32 cellular contexts compared by ENCODE assay signal in genomic region chr12:48220701-48221100, GRCh38. TPM values are rescaled to one million over a fixed set of nuclear protein-coding genes. Genes with fewer than 3 reads are reported as not detected.
"Had no signal": no experiment of that assay in that cellular context is flagged by ENCODE, and none has a peak within 500 bp of the region (broad histone marks: within the 10 kb centered on the region; RNA-seq: fewer than 3 reads in every experiment).

No MANE protein-coding gene starts in this region.

- DNase-seq: stimulated activated CD4-positive, alpha-beta T cell treated with anti-CD3 and anti-CD28 coated beads, Interleukin-2, amount 100 ng/mL, for 48 hours; stimulated activated CD4-positive, alpha-beta T cell treated with anti-CD3 and anti-CD28 coated beads, Interleukin-4, amount 100 ng/mL, for 1 hour; stimulated activated CD4-positive, alpha-beta T cell treated with anti-CD3 and anti-CD28 coated beads, Interleukin-4, amount 100 ng/mL, for 24 hours; stimulated activated CD4-positive, alpha-beta T cell treated with anti-CD3 and anti-CD28 coated beads, Interleukin-4, amount 100 ng/mL, for 4 hours; stimulated activated CD8-positive, alpha-beta memory T cell treated with anti-CD3 and anti-CD28 coated beads, Interleukin-4, amount 100 ng/mL, for 48 hours; stimulated activated naive B cell treated with anti-CD40 and anti-IgM and Interleukin-4, amounts not matched to agents 10 μg/mL and 1 μg/mL and 100 μg/mL, for 72 hours; stimulated activated naive CD4-positive, alpha-beta T cell; stimulated activated naive CD4-positive, alpha-beta T cell treated with Interleukin-2 at 50 U/mL for 16 hours; stimulated activated naive CD8-positive, alpha-beta T cell treated with anti-CD3 and anti-CD28 coated beads, Interleukin-15, amount 100 ng/mL, for 72 hours; stimulated activated naive CD8-positive, alpha-beta T cell treated with anti-CD3 and anti-CD28 coated beads, Interleukin-15, Interleukin-2, amounts not matched to agents 100 U/mL and 50 U/mL, for 24 hours; stomach; substantia nigra; testis; thyroid gland; tibial artery; transverse colon; upper lobe of right lung; uterus had no signal

- H3K27me3 Mint-ChIP-seq: stimulated activated naive CD8-positive, alpha-beta T cell treated with anti-CD3 and anti-CD28 coated beads, Interleukin-15, amount 100 ng/mL, for 72 hours; type B pancreatic cell had no signal

- FAIRE-seq: urothelium cell line had no signal

- H3K4me1 Mint-ChIP-seq: stimulated activated effector memory CD8-positive, alpha-beta T cell treated with anti-CD3 and anti-CD28 coated beads, Interleukin-12 subunit alpha, Interleukin-12 subunit beta, amount 100 ng/mL, for 72 hours; stimulated activated memory B cell treated with anti-CD40 and anti-IgM and Interleukin-4, amounts not matched to agents 10 μg/mL and 1 μg/mL and 100 μg/mL, for 72 hours; stimulated activated naive B cell treated with anti-CD40 and anti-IgM and Interleukin-4, amounts not matched to agents 10 μg/mL and 1 μg/mL and 100 μg/mL, for 72 hours; stimulated activated naive CD8-positive, alpha-beta T cell treated with anti-CD3 and anti-CD28 coated beads, Interleukin-15, amount 100 ng/mL, for 72 hours had no signal

- H3K9me3 Mint-ChIP-seq: stimulated activated naive B cell treated with anti-CD40 and anti-IgM and Interleukin-4, amounts not matched to agents 10 μg/mL and 1 μg/mL and 100 μg/mL, for 72 hours; stimulated activated naive CD8-positive, alpha-beta T cell treated with anti-CD3 and anti-CD28 coated beads, Interleukin-15, amount 100 ng/mL, for 72 hours; stimulated activated naive CD8-positive, alpha-beta T cell treated with anti-CD3 and anti-CD28 coated beads, Interleukin-15, Interleukin-2, amounts not matched to agents 100 ng/mL and 50 ng/mL, for 24 hours; type B pancreatic cell had no signal

- H3K4me3 Mint-ChIP-seq: stimulated activated effector memory CD8-positive, alpha-beta T cell treated with anti-CD3 and anti-CD28 coated beads, Interleukin-12 subunit alpha, Interleukin-12 subunit beta, amount 100 ng/mL, for 72 hours; stimulated activated memory B cell treated with anti-CD40 and anti-IgM and Interleukin-4, amounts not matched to agents 10 μg/mL and 1 μg/mL and 100 μg/mL, for 72 hours; stimulated activated naive B cell treated with anti-CD40 and anti-IgM and Interleukin-4, amounts not matched to agents 10 μg/mL and 1 μg/mL and 100 μg/mL, for 72 hours; stimulated activated naive CD8-positive, alpha-beta T cell treated with anti-CD3 and anti-CD28 coated beads, Interleukin-15, amount 100 ng/mL, for 72 hours; stimulated activated naive CD8-positive, alpha-beta T cell treated with anti-CD3 and anti-CD28 coated beads, Interleukin-15, Interleukin-2, amounts not matched to agents 100 ng/mL and 50 ng/mL, for 24 hours; type B pancreatic cell had no signal

- ATAC-seq: stimulated activated effector memory CD8-positive, alpha-beta T cell treated with anti-CD3 and anti-CD28 coated beads, Interleukin-12 subunit alpha, Interleukin-12 subunit beta, amount 100 ng/mL, for 72 hours; stimulated activated memory B cell treated with anti-CD40 and anti-IgM and Interleukin-4, amounts not matched to agents 10 μg/mL and 1 μg/mL and 100 μg/mL, for 72 hours; stimulated activated naive B cell treated with anti-CD40 and anti-IgM and Interleukin-4, amounts not matched to agents 10 μg/mL and 1 μg/mL and 100 μg/mL, for 72 hours; stimulated activated naive CD8-positive, alpha-beta T cell treated with anti-CD3 and anti-CD28 coated beads, Interleukin-15, amount 100 ng/mL, for 72 hours; stimulated activated naive CD8-positive, alpha-beta T cell treated with anti-CD3 and anti-CD28 coated beads, Interleukin-15, Interleukin-2, amounts not matched to agents 100 U/mL and 50 U/mL, for 24 hours; upper lobe of right lung had no signal

- H3K36me3 Mint-ChIP-seq: stimulated activated effector memory CD8-positive, alpha-beta T cell treated with anti-CD3 and anti-CD28 coated beads, Interleukin-12 subunit alpha, Interleukin-12 subunit beta, amount 100 ng/mL, for 72 hours; stimulated activated memory B cell treated with anti-CD40 and anti-IgM and Interleukin-4, amounts not matched to agents 10 μg/mL and 1 μg/mL and 100 μg/mL, for 72 hours; stimulated activated naive B cell treated with anti-CD40 and anti-IgM and Interleukin-4, amounts not matched to agents 10 μg/mL and 1 μg/mL and 100 μg/mL, for 72 hours; type B pancreatic cell had no signal

RNA-seq across cellular contexts. Expression of gene OR10AD1, which starts 17.6 kb away (rescaled TPM):
- total RNA-seq: stomach, subcutaneous adipose tissue, suprapubic skin, temporal lobe, testis, thoracic aorta, thyroid gland, tibial nerve, transverse colon, upper lobe of left lung, upper lobe of right lung, ureter, urinary bladder, uterus, vagina had no signal
